In genomic region chr1:178997428-178997827, GRCh38 we compare ENCODE assay signal across 19 cellular contexts.
"Had no signal": no experiment of that assay in that cellular context is flagged by ENCODE, and none has a peak within 500 bp of the region (broad histone marks: within the 10 kb centered on the region; RNA-seq: fewer than 3 reads in every experiment).

No MANE protein-coding gene starts in this region.

- H3K36me3 Mint-ChIP-seq: naive B cell had no signal

- DNase-seq: dermis blood vessel endothelial cell; dorsolateral prefrontal cortex; effector CD4-positive, alpha-beta T cell; effector memory CD4-positive, alpha-beta T cell; esophagus squamous epithelium; foreskin fibroblast; foreskin melanocyte; gastrocnemius medialis; glutamatergic neuron; heart right ventricle; hippocampal formation; left cardiac atrium; left lung; left ventricle myocardium superior; lower lobe of right lung; mesenchymal stem cell; mucosa of descending colon; naive B cell had no signal

- H3K27ac Mint-ChIP-seq: mesothelial cell of epicardium, naive B cell had no signal

- ATAC-seq: gastrocnemius medialis, heart right ventricle, left cardiac atrium, left lung, left ventricle myocardium superior, lower lobe of right lung, mucosa of descending colon had no signal

- H3K4me3 Mint-ChIP-seq: mesothelial cell of epicardium, naive B cell had no signal
